Comparison of ENCODE assay signal across 17 cellular contexts in genomic region chr10:11212686-11213085, GRCh38.
DNase-seq lines count a peak whose midpoint lies in the region; ATAC-seq, FAIRE-seq and TF ChIP-seq lines count a peak whose summit lies in the region.
"Had no signal": no experiment of that assay in that cellular context is flagged by ENCODE, and none has a peak within 500 bp of the region (broad histone marks: within the 10 kb centered on the region; RNA-seq: fewer than 3 reads in every experiment).

No MANE protein-coding gene starts in this region.

- H3K27me3 ChIP-seq in endothelial cell of umbilical vein (ENCODE audit: control insufficient read depth in 2 of 2, insufficient read depth in 2 of 2, low read length in 2 of 2) = no peaks in the 10 kb centered on the region
- H3K27me3 ChIP-seq: suprapubic skin had no signal

- no peak overlapping the region for H3K4me3 ChIP-seq in endothelial cell of umbilical vein (replicated peaks in 1 of 3; ENCODE audit: insufficient read depth in 1 of 3, low read depth in 1 of 3, low read length in 3 of 3)
- H3K4me3 ChIP-seq: lung, suprapubic skin had no signal

- H3K4me3 Mint-ChIP-seq in stimulated activated naive CD8-positive, alpha-beta T cell treated with anti-CD3 and anti-CD28 coated beads, Interleukin-15, Interleukin-2, amounts not matched to agents 100 ng/mL and 50 ng/mL, for 24 hours = peak overlapping the region; percentile 83
- H3K4me3 Mint-ChIP-seq in activated CD4-positive, alpha-beta memory T cell treated with anti-CD3 and anti-CD28 coated beads, Interleukin-2, amount 10 ng/mL, durations not matched to agents 7 days and 5 days = no peak overlapping the region
- H3K4me3 Mint-ChIP-seq: neural crest cell had no signal

- no peaks in the 10 kb centered on the region for H3K9me3 Mint-ChIP-seq in stimulated activated naive CD8-positive, alpha-beta T cell treated with anti-CD3 and anti-CD28 coated beads, Interleukin-15, Interleukin-2, amounts not matched to agents 100 ng/mL and 50 ng/mL, for 24 hours
- H3K9me3 Mint-ChIP-seq in activated CD4-positive, alpha-beta memory T cell treated with anti-CD3 and anti-CD28 coated beads, Interleukin-2, amount 10 ng/mL, durations not matched to agents 7 days and 5 days = no peaks in the 10 kb centered on the region
- H3K9me3 Mint-ChIP-seq: neural crest cell had no signal

- H3K4me2 ChIP-seq in endothelial cell of umbilical vein (ENCODE audit: insufficient read depth, low read length) = no peak overlapping the region

- TF ChIP-seq CTCF in endothelial cell of umbilical vein (IDR thresholded peaks at IDR 0.05; ENCODE audit: extremely low read depth in 1 of 2, insufficient read depth in 1 of 2, low read depth in 1 of 2, low read length in 2 of 2) = no peak
- TF ChIP-seq CTCF in GM13977 (IDR thresholded peaks at IDR 0.05; ENCODE audit: extremely low read depth, insufficient read depth, missing control alignments) = no peak

- ATAC-seq in stimulated activated naive CD8-positive, alpha-beta T cell treated with anti-CD3 and anti-CD28 coated beads, Interleukin-15, Interleukin-2, amounts not matched to agents 100 U/mL and 50 U/mL, for 24 hours = no peak
- ATAC-seq in HG03095 (IDR thresholded peaks at IDR 0.05; ENCODE audit: unreplicated experiment) = no peak

- no peak for TF ChIP-seq POLR2A in endothelial cell of umbilical vein (IDR thresholded peaks at IDR 0.05; ENCODE audit: low read depth, low read length)

- H3K9ac ChIP-seq in endothelial cell of umbilical vein (replicated peaks; ENCODE audit: extremely low read depth, insufficient read depth, low read length) = no peak overlapping the region

- CTCF ChIA-PET in activated CD4-positive, alpha-beta memory T cell treated with anti-CD3 and anti-CD28 coated beads, Interleukin-2, amount 10 ng/mL, durations not matched to agents 7 days and 5 days (lab: Charles Lee) = interaction anchor here (0.7 to 1.2 kb wide), 2 partner anchors 10 to 13 kb away, joined by 3 to 6 read pairs; no protein-coding TSS in a partner anchor
- CTCF ChIA-PET in endothelial cell of umbilical vein (lab: Charles Lee) = interaction anchor here (1.1 to 2.0 kb wide), 3 partner anchors 11 to 58 kb away, joined by 3 to 7 read pairs (median 4); no protein-coding TSS in a partner anchor

- no peaks in the 10 kb centered on the region for H3K27me3 Mint-ChIP-seq in stimulated activated naive CD8-positive, alpha-beta T cell treated with anti-CD3 and anti-CD28 coated beads, Interleukin-15, Interleukin-2, amounts not matched to agents 100 ng/mL and 50 ng/mL, for 24 hours
- no peaks in the 10 kb centered on the region for H3K27me3 Mint-ChIP-seq in activated CD4-positive, alpha-beta memory T cell treated with anti-CD3 and anti-CD28 coated beads, Interleukin-2, amount 10 ng/mL, durations not matched to agents 7 days and 5 days

- no peaks in the 10 kb centered on the region for H3K36me3 ChIP-seq in endothelial cell of umbilical vein (ENCODE audit: control insufficient read depth in 2 of 2, extremely low read depth in 1 of 2, insufficient read depth in 2 of 2, low read length in 2 of 2)
- H3K36me3 ChIP-seq: suprapubic skin had no signal

- intact Hi-C loops in endothelial cell of umbilical vein (cut with micrococcal nuclease) = no loop called here

- no peaks in the 10 kb centered on the region for H3K79me2 ChIP-seq in endothelial cell of umbilical vein (ENCODE audit: control insufficient read depth, insufficient read depth, low read length)

- no peak overlapping the region for H3K27ac ChIP-seq in endothelial cell of umbilical vein (ENCODE audit: insufficient read depth, low read depth, low read length)
- H3K27ac ChIP-seq: suprapubic skin had no signal

- no peaks in the 10 kb centered on the region for H4K20me1 ChIP-seq in endothelial cell of umbilical vein (replicated peaks; ENCODE audit: control insufficient read depth, extremely low read depth, insufficient read depth, low read length)

- no peaks in the 10 kb centered on the region for H3K9me3 ChIP-seq in endothelial cell of umbilical vein (replicated peaks; ENCODE audit: control insufficient read depth, insufficient read depth, low read length)
- H3K9me3 ChIP-seq: suprapubic skin had no signal

- in situ Hi-C loops in GM13977 (cut with MboI; ENCODE audit: low pct_unique_long_range_greater_than_20kb, low sequenced_read_pairs, unreplicated experiment) = no loop called here

- no peak overlapping the region for H2AFZ ChIP-seq in endothelial cell of umbilical vein (ENCODE audit: low read depth, low read length)

- FAIRE-seq in endothelial cell of umbilical vein (lab: Jason Lieb, UNC) = peak; percentile 18
- FAIRE-seq: endometrium, H1 had no signal

- peaks cover 100% of the 10 kb centered on the region for H3K4me1 Mint-ChIP-seq in stimulated activated naive CD8-positive, alpha-beta T cell treated with anti-CD3 and anti-CD28 coated beads, Interleukin-15, Interleukin-2, amounts not matched to agents 100 ng/mL and 50 ng/mL, for 24 hours (ENCODE audit: low read depth)
- H3K4me1 Mint-ChIP-seq in activated CD4-positive, alpha-beta memory T cell treated with anti-CD3 and anti-CD28 coated beads, Interleukin-2, amount 10 ng/mL, durations not matched to agents 7 days and 5 days = peaks cover 98% of the 10 kb centered on the region

- H3K9me1 ChIP-seq in endothelial cell of umbilical vein (replicated peaks; ENCODE audit: control insufficient read depth, extremely low read depth, insufficient read depth, low read length) = no peaks in the 10 kb centered on the region

- BruUV-seq in endothelial cell of umbilical vein (replicated peaks; lab: Mats Ljungman, UMichigan) = no TSS peak

- POLR2A ChIA-PET in activated CD4-positive, alpha-beta memory T cell treated with anti-CD3 and anti-CD28 coated beads, Interleukin-2, amount 10 ng/mL, durations not matched to agents 7 days and 5 days (lab: Charles Lee) = interaction anchor here (0.9 to 6.6 kb wide), 5 partner anchors 14 to 48 kb away, joined by 3 to 38 read pairs (median 3); no protein-coding TSS in a partner anchor
- POLR2A ChIA-PET in endothelial cell of umbilical vein (lab: Charles Lee) = no interaction called here

- peaks cover 36% of the 10 kb centered on the region for H3K4me1 ChIP-seq in endothelial cell of umbilical vein (ENCODE audit: control insufficient read depth, extremely low read depth, insufficient read depth, low read length)

- DNase-seq in stimulated activated naive CD8-positive, alpha-beta T cell treated with anti-CD3 and anti-CD28 coated beads, Interleukin-15, Interleukin-2, amounts not matched to agents 100 U/mL and 50 U/mL, for 24 hours = no peak
- no peak for DNase-seq in activated CD4-positive, alpha-beta memory T cell treated with anti-CD3 and anti-CD28 coated beads, Interleukin-2, amount 10 ng/mL, durations not matched to agents 7 days and 5 days
- DNase-seq in endothelial cell of umbilical vein (ENCODE audit: low read depth, low spot score) (no peak), GM13977 (ENCODE audit: low spot score) (no peak), medulla oblongata (ENCODE audit: extremely low spot score) (no peak)
- DNase-seq: activated CD4-positive, alpha-beta T cell treated with anti-CD3 and anti-CD28 coated beads for 48 hours; DMS79; NCI-H1436 treated with DMSO at 0.1 percent for 48 hours; NCI-H345; T1000 had no signal

- dilution Hi-C loops in endothelial cell of umbilical vein (cut with MboI; ENCODE audit: extremely low pct_ligation_motif_present, low sequenced_read_pairs) = no loop called here

- H3K36me3 Mint-ChIP-seq in stimulated activated naive CD8-positive, alpha-beta T cell treated with anti-CD3 and anti-CD28 coated beads, Interleukin-15, Interleukin-2, amounts not matched to agents 100 ng/mL and 50 ng/mL, for 24 hours (ENCODE audit: low read depth) = peaks cover 80% of the 10 kb centered on the region
- peaks cover 96% of the 10 kb centered on the region for H3K36me3 Mint-ChIP-seq in activated CD4-positive, alpha-beta memory T cell treated with anti-CD3 and anti-CD28 coated beads, Interleukin-2, amount 10 ng/mL, durations not matched to agents 7 days and 5 days (ENCODE audit: low read depth)

- H3K27ac Mint-ChIP-seq in stimulated activated naive CD8-positive, alpha-beta T cell treated with anti-CD3 and anti-CD28 coated beads, Interleukin-15, Interleukin-2, amounts not matched to agents 100 ng/mL and 50 ng/mL, for 24 hours = peak overlapping the region; percentile 99
- peak overlapping the region; percentile 33 for H3K27ac Mint-ChIP-seq in activated CD4-positive, alpha-beta memory T cell treated with anti-CD3 and anti-CD28 coated beads, Interleukin-2, amount 10 ng/mL, durations not matched to agents 7 days and 5 days

TF ChIP-seq in endothelial cell of umbilical vein, 7 proteins besides CTCF, POLR2A, EP300 and RAD21:
- TF ChIP-seq MAX (IDR thresholded peaks at IDR 0.05; ENCODE audit: insufficient read depth, insufficient read length) = no peak
- no peak for TF ChIP-seq MYC (IDR thresholded peaks at IDR 0.05; ENCODE audit: low read depth, low read length)
- no peak for TF ChIP-seq GATA2 (IDR thresholded peaks at IDR 0.05; ENCODE audit: insufficient read depth, insufficient read length, low read depth, low read length)
